Comparison of ENCODE assay signal across 17 cellular contexts in genomic region chr4:165209796-165210195, GRCh38. TPM values are rescaled to one million over a fixed set of nuclear protein-coding genes. Genes with fewer than 3 reads are reported as not detected.
DNase-seq lines count a peak whose midpoint lies in the region; ATAC-seq and TF ChIP-seq lines count a peak whose summit lies in the region.
"Had no signal": no experiment of that assay in that cellular context is flagged by ENCODE, and none has a peak within 500 bp of the region (broad histone marks: within the 10 kb centered on the region; RNA-seq: fewer than 3 reads in every experiment).

No MANE protein-coding gene starts in this region.

- H3K27me3 Mint-ChIP-seq in activated T-helper 17 cell treated with anti-CD3 and anti-CD28 coated beads, Interleukin-2, amount 50 U/mL, for 72 hours, result no peaks in the 10 kb centered on the region

- peak overlapping the region; percentile 12; the same call in 1 of the 2 replicates for H3K4me2 ChIP-seq in DOHH2 (ENCODE audit: low read length)

- intact Hi-C loops in A673 (cut with micrococcal nuclease; ENCODE audit: unreplicated experiment), result no loop called here

- CTCF ChIA-PET in A673 (lab: Charles Lee), result no interaction called here

- peaks cover 72% of the 10 kb centered on the region for H3K79me2 ChIP-seq in DOHH2 (ENCODE audit: control insufficient read depth, low read length)

- H3K9me3 Mint-ChIP-seq in activated T-helper 17 cell treated with anti-CD3 and anti-CD28 coated beads, Interleukin-2, amount 50 U/mL, for 72 hours, result no peaks in the 10 kb centered on the region

- 0 out of 2 replicates have a peak, but pooled peaks cover 2% of the 10 kb centered on the region for H3F3A ChIP-seq in DOHH2 (ENCODE audit: control insufficient read depth, insufficient read depth)

- H3K9me2 ChIP-seq in DOHH2 (replicated peaks; ENCODE audit: control insufficient read depth, low read length), result no peaks in the 10 kb centered on the region

- H3K4me1 ChIP-seq in A673 (ENCODE audit: insufficient read depth, low read length, poor library complexity, severe bottlenecking) (peaks cover 19% of the 10 kb centered on the region), DOHH2 (ENCODE audit: control insufficient read depth, low read length) (peaks cover 59% of the 10 kb centered on the region)

- peaks cover 47% of the 10 kb centered on the region for H3K4me1 Mint-ChIP-seq in activated T-helper 17 cell treated with anti-CD3 and anti-CD28 coated beads, Interleukin-2, amount 50 U/mL, for 72 hours

- H3K9me3 ChIP-seq in A673 (ENCODE audit: low read depth, low read length, poor library complexity, severe bottlenecking) (no peaks in the 10 kb centered on the region), DOHH2 (ENCODE audit: control insufficient read depth, insufficient read depth, low read length) (no peaks in the 10 kb centered on the region)
- H3K9me3 ChIP-seq: body of pancreas, gastrocnemius medialis, sigmoid colon had no signal

- no peak overlapping the region for H3K27ac ChIP-seq in A673 (ENCODE audit: low read depth, low read length, poor library complexity, severe bottlenecking)
- no peak overlapping the region for H3K27ac ChIP-seq in DOHH2 (ENCODE audit: low read depth, low read length)
- H3K27ac ChIP-seq in layer of hippocampus (ENCODE audit: low read depth, low read length), result peak overlapping the region; percentile 30
- H3K27ac ChIP-seq: body of pancreas, gastrocnemius medialis, sigmoid colon had no signal

- no peak for DNase-seq in A673 (ENCODE audit: low spot score)
- DNase-seq in iPS-NIHi11 (ENCODE audit: low spot score), result no peak
- no peak for DNase-seq in DMS114 treated with DMSO at 0.1 percent for 48 hours (lab: John Stamatoyannopoulos, UW; ENCODE audit: unreplicated experiment)
- DNase-seq in NCI-H524 (lab: John Stamatoyannopoulos, UW), result no peak
- DNase-seq: activated T-cell treated with anti-CD3 and anti-CD28 coated beads, Interleukin-2, amount 50 U/mL, for 1 hour; body of pancreas; effector memory CD4-positive, alpha-beta T cell; gastrocnemius medialis; kidney; NCI-H1436 treated with DMSO at 0.1 percent for 48 hours; NCI-H774; sigmoid colon had no signal

- H3K4me3 Mint-ChIP-seq in activated T-helper 17 cell treated with anti-CD3 and anti-CD28 coated beads, Interleukin-2, amount 50 U/mL, for 72 hours, result peak overlapping the region; percentile 38

- H3K36me3 Mint-ChIP-seq in activated T-helper 17 cell treated with anti-CD3 and anti-CD28 coated beads, Interleukin-2, amount 50 U/mL, for 72 hours (ENCODE audit: low read depth), result no peaks in the 10 kb centered on the region

- H3K36me3 ChIP-seq in A673 (ENCODE audit: insufficient read depth, low read length, poor library complexity, severe bottlenecking) (no peaks in the 10 kb centered on the region), DOHH2 (ENCODE audit: control insufficient read depth, low read length) (no peaks in the 10 kb centered on the region)
- H3K36me3 ChIP-seq: gastrocnemius medialis, sigmoid colon had no signal

- no peaks in the 10 kb centered on the region for H3K27me3 ChIP-seq in A673 (replicated peaks; ENCODE audit: insufficient read depth, low read depth, low read length, poor library complexity)
- H3K27me3 ChIP-seq in DOHH2 (ENCODE audit: control insufficient read depth, low read length), result no peaks in the 10 kb centered on the region
- no peaks in the 10 kb centered on the region for H3K27me3 ChIP-seq in layer of hippocampus (ENCODE audit: control insufficient read depth, insufficient read depth, low read length)
- H3K27me3 ChIP-seq: body of pancreas, gastrocnemius medialis, sigmoid colon had no signal

- ATAC-seq in activated T-helper 17 cell treated with anti-CD3 and anti-CD28 coated beads, Interleukin-2, amount 50 U/mL, for 72 hours (replicated peaks), result no peak
- ATAC-seq in GM19328 (IDR thresholded peaks at IDR 0.05; ENCODE audit: unreplicated experiment), result no peak
- ATAC-seq: body of pancreas, gastrocnemius medialis had no signal

- H3K4me3 ChIP-seq in A673 (ENCODE audit: low read depth, low read length, poor library complexity, severe bottlenecking) (no peak overlapping the region), DOHH2 (ENCODE audit: low read length) (no peak overlapping the region)
- H3K4me3 ChIP-seq: body of pancreas, K562, sigmoid colon had no signal

- peaks cover 4% of the 10 kb centered on the region; the same call in 1 of the 2 replicates for H4K20me1 ChIP-seq in DOHH2 (ENCODE audit: control insufficient read depth, insufficient read depth, low read depth, low read length)

- TSS peak; percentile 32 for BruUV-seq in A673 (replicated peaks; lab: Mats Ljungman, UMichigan)

- POLR2A ChIA-PET in A673 (lab: Charles Lee; ENCODE audit: low non-redundant PET), result no interaction called here

- TF ChIP-seq CTCF in A673 (conservative IDR thresholded peaks at IDR 0.05; ENCODE audit: low read depth, low read length), result no peak
- no peak for TF ChIP-seq CTCF in DOHH2 (IDR thresholded peaks at IDR 0.05; ENCODE audit: low read depth, low read length, poor library complexity, severe bottlenecking)

- H3K27ac Mint-ChIP-seq in activated T-helper 17 cell treated with anti-CD3 and anti-CD28 coated beads, Interleukin-2, amount 50 U/mL, for 72 hours, result peak overlapping the region; percentile 11

RNA-seq across cellular contexts. Expression of gene KLHL2, which starts 2.4 kb away (rescaled TPM):
- total RNA-seq in A673 (2021), result 22.5 and 23.7 TPM in 2 replicates
- 10 to 100 TPM; 25.4 to 27.3 TPM for total RNA-seq in activated T-helper 17 cell treated with anti-CD3 and anti-CD28 coated beads, Interleukin-2, amount 50 U/mL, for 72 hours
